In genomic region chr6:164085086-164085485, GRCh38 we compare ENCODE assay signal across 13 cellular contexts.
DNase-seq lines count a peak whose midpoint lies in the region; ATAC-seq and TF ChIP-seq lines count a peak whose summit lies in the region.
"Had no signal": no experiment of that assay in that cellular context is flagged by ENCODE, and none has a peak within 500 bp of the region (broad histone marks: within the 10 kb centered on the region; RNA-seq: fewer than 3 reads in every experiment).

No MANE protein-coding gene starts in this region.

- no peak for TF ChIP-seq POLR2A in stomach (IDR thresholded peaks at IDR 0.05)

- H4K20me1 ChIP-seq in fibroblast of lung (ENCODE audit: control insufficient read depth, extremely low read depth, insufficient read depth, low read length) (no peaks in the 10 kb centered on the region), SK-N-SH (ENCODE audit: insufficient read depth) (no peaks in the 10 kb centered on the region)

- DNase-seq in amygdala (lab: John Stamatoyannopoulos, UW) (peak in 45 of 56 donors; percentile 60 to 94 (median 77)), fibroblast of lung (ENCODE audit: low read depth in 2 of 2) (no peak), stomach (no peak), T-cell (no peak), SK-N-SH (no peak)
- DNase-seq in activated naive CD4-positive, alpha-beta T cell treated with anti-CD3 and anti-CD28 coated beads, Interleukin-2, amount 10 ng/mL, durations not matched to agents 7 days and 5 days = no peak
- DNase-seq in activated naive CD4-positive, alpha-beta T cell treated with anti-CD3 and anti-CD28 coated beads for 36 hours = no peak
- DNase-seq: KBM-7; NCI-H1436; NCI-H524; stimulated activated CD4-positive, alpha-beta T cell treated with anti-CD3 and anti-CD28 coated beads, Interleukin-15, amount 100 ng/mL, for 24 hours had no signal

- no peaks in the 10 kb centered on the region for H3K4me1 ChIP-seq in fibroblast of lung (ENCODE audit: control insufficient read depth, extremely low read depth, insufficient read depth, low read length)
- H3K4me1 ChIP-seq in stomach = no peaks in the 10 kb centered on the region
- no peaks in the 10 kb centered on the region for H3K4me1 ChIP-seq in SK-N-SH (ENCODE audit: control insufficient read depth in 1 of 2, insufficient read depth in 2 of 2, low read depth in 1 of 2, low read length in 1 of 2)

- ATAC-seq in T-cell (replicated peaks in 1 of 4) = no peak

- no peak overlapping the region for H3K9ac ChIP-seq in fibroblast of lung (ENCODE audit: insufficient read depth, low read length)
- H3K9ac ChIP-seq in SK-N-SH = no peak overlapping the region

- H3K4me3 ChIP-seq in fibroblast of lung (replicated peaks in 1 of 4; ENCODE audit: control extremely low read depth in 1 of 4, insufficient read depth in 1 of 4, low read depth in 3 of 4, low read length in 4 of 4) (no peak overlapping the region), stomach (no peak overlapping the region), SK-N-SH (ENCODE audit: low read depth in 2 of 2, low read length in 1 of 2) (no peak overlapping the region)

- CTCF ChIA-PET in T-cell (lab: Charles Lee) = no interaction called here
- CTCF ChIA-PET in activated naive CD4-positive, alpha-beta T cell treated with anti-CD3 and anti-CD28 coated beads, Interleukin-2, amount 10 ng/mL, durations not matched to agents 7 days and 5 days (lab: Charles Lee) = no interaction called here
- CTCF ChIA-PET in SK-N-SH (lab: Yijun Ruan, JAX) = no interaction called here
- CTCF ChIA-PET in activated naive CD4-positive, alpha-beta T cell treated with anti-CD3 and anti-CD28 coated beads for 36 hours (lab: Charles Lee) = interaction anchor here (0.6 kb wide), 1 partner anchor 22 kb away, joined by 3 read pairs; no protein-coding TSS in a partner anchor

- no peaks in the 10 kb centered on the region for H3K9me3 ChIP-seq in fibroblast of lung (ENCODE audit: control insufficient read depth, insufficient read depth, low read depth, low read length)
- H3K9me3 ChIP-seq in stomach = no peaks in the 10 kb centered on the region
- H3K9me3 ChIP-seq in SK-N-SH = no peaks in the 10 kb centered on the region; the same call in 1 of the 2 replicates

- 83 to 93% (median 90%) methylated on average over 16 of the region's 16 CpGs for WGBS in stomach, 5 donors
- 78% methylated on average over 16 of the region's 16 CpGs for WGBS in SK-N-SH (ENCODE audit: low lambda C conversion rate)

- H3K4me2 ChIP-seq in fibroblast of lung (ENCODE audit: extremely low read depth, insufficient read depth, low read length) (peak overlapping the region; percentile 35), SK-N-SH (no peak overlapping the region)

- H2AFZ ChIP-seq in fibroblast of lung (ENCODE audit: low read length) = no peak overlapping the region
- no peak overlapping the region for H2AFZ ChIP-seq in SK-N-SH (ENCODE audit: low read depth)

- no peak for TF ChIP-seq RAD21 in SK-N-SH (IDR thresholded peaks at IDR 0.05; ENCODE audit: low read length)

- no peak overlapping the region for H3K4me3 Mint-ChIP-seq in nephron
- H3K4me3 Mint-ChIP-seq in T-cell = no peak overlapping the region
- H3K4me3 Mint-ChIP-seq in activated naive CD4-positive, alpha-beta T cell treated with anti-CD3 and anti-CD28 coated beads, Interleukin-2, amount 10 ng/mL, durations not matched to agents 7 days and 5 days = no peak overlapping the region
- H3K4me3 Mint-ChIP-seq in activated naive CD4-positive, alpha-beta T cell treated with anti-CD3 and anti-CD28 coated beads for 36 hours = no peak overlapping the region

- H3K9me3 Mint-ChIP-seq in nephron = no peaks in the 10 kb centered on the region
- no peaks in the 10 kb centered on the region for H3K9me3 Mint-ChIP-seq in T-cell
- H3K9me3 Mint-ChIP-seq in activated naive CD4-positive, alpha-beta T cell treated with anti-CD3 and anti-CD28 coated beads, Interleukin-2, amount 10 ng/mL, durations not matched to agents 7 days and 5 days = peaks cover 2% of the 10 kb centered on the region
- H3K9me3 Mint-ChIP-seq in activated naive CD4-positive, alpha-beta T cell treated with anti-CD3 and anti-CD28 coated beads for 36 hours = no peaks in the 10 kb centered on the region
- H3K9me3 Mint-ChIP-seq: activated T-helper 2 cell treated with anti-CD3 and anti-CD28 coated beads, Interferon-gamma antibody, Interleukin-2, Interleukin-4, amounts not matched to agents 10 μg/mL and 5 μg/mL and 100 μg/mL, durations not matched to agents 14 hours and 24 hours and 36 hours had no signal

- H3K36me3 Mint-ChIP-seq in nephron (ENCODE audit: low read depth) (no peaks in the 10 kb centered on the region), T-cell (no peaks in the 10 kb centered on the region)
- H3K36me3 Mint-ChIP-seq in activated naive CD4-positive, alpha-beta T cell treated with anti-CD3 and anti-CD28 coated beads, Interleukin-2, amount 10 ng/mL, durations not matched to agents 7 days and 5 days = no peaks in the 10 kb centered on the region
- no peaks in the 10 kb centered on the region for H3K36me3 Mint-ChIP-seq in activated naive CD4-positive, alpha-beta T cell treated with anti-CD3 and anti-CD28 coated beads for 36 hours (ENCODE audit: low read depth)

- H3F3A ChIP-seq in SK-N-SH (replicated peaks; ENCODE audit: insufficient read depth) = no peaks in the 10 kb centered on the region

- no peaks in the 10 kb centered on the region for H3K27me3 ChIP-seq in fibroblast of lung (ENCODE audit: control insufficient read depth, insufficient read depth, low read length)
- no peaks in the 10 kb centered on the region for H3K27me3 ChIP-seq in stomach
- H3K27me3 ChIP-seq in SK-N-SH (ENCODE audit: insufficient read depth) = no peaks in the 10 kb centered on the region

- no peaks in the 10 kb centered on the region for H3K9me2 ChIP-seq in SK-N-SH

- H3K27ac ChIP-seq in fibroblast of lung (ENCODE audit: insufficient read depth, low read length) (peak overlapping the region; percentile 54), stomach (peak overlapping the region in 4 of 5 donors; percentile 35 to 61 (median 48)), SK-N-SH (ENCODE audit: low read depth in 2 of 2, low read length in 1 of 2) (no peak overlapping the region)

- H3K4me1 Mint-ChIP-seq in nephron (peaks cover 24% of the 10 kb centered on the region), T-cell (peaks cover 0 to 2% (median 2%) of the 10 kb centered on the region in 3 donors)
- H3K4me1 Mint-ChIP-seq in activated naive CD4-positive, alpha-beta T cell treated with anti-CD3 and anti-CD28 coated beads, Interleukin-2, amount 10 ng/mL, durations not matched to agents 7 days and 5 days = peaks cover 6% of the 10 kb centered on the region
- no peaks in the 10 kb centered on the region for H3K4me1 Mint-ChIP-seq in activated naive CD4-positive, alpha-beta T cell treated with anti-CD3 and anti-CD28 coated beads for 36 hours (ENCODE audit: low read depth)

- no peaks in the 10 kb centered on the region for H3K36me3 ChIP-seq in fibroblast of lung (ENCODE audit: control insufficient read depth, insufficient read depth, low read length)
- H3K36me3 ChIP-seq in stomach = no peaks in the 10 kb centered on the region
- H3K36me3 ChIP-seq in SK-N-SH (replicated peaks in 1 of 2; ENCODE audit: control insufficient read depth in 1 of 2, insufficient read depth in 2 of 2, low read length in 1 of 2) = no peaks in the 10 kb centered on the region

- POLR2A ChIA-PET in T-cell (lab: Charles Lee) (no interaction called here), SK-N-SH (lab: Yijun Ruan, JAX) (no interaction called here)

- H3K79me2 ChIP-seq in fibroblast of lung (ENCODE audit: control insufficient read depth, insufficient read depth, low read length) (no peaks in the 10 kb centered on the region), SK-N-SH (ENCODE audit: insufficient read depth) (no peaks in the 10 kb centered on the region)

- no peak for TF ChIP-seq CTCF in fibroblast of lung (conservative IDR thresholded peaks at IDR 0.05 in 1 of 2, IDR thresholded peaks at IDR 0.05 in 1 of 2; ENCODE audit: low read depth in 1 of 2, low read length in 2 of 2)
- TF ChIP-seq CTCF in nephron (IDR thresholded peaks at IDR 0.05; ENCODE audit: unreplicated experiment in 3 of 3) = no peak
- no peak for TF ChIP-seq CTCF in stomach (IDR thresholded peaks at IDR 0.05)
- no peak for TF ChIP-seq CTCF in SK-N-SH (IDR thresholded peaks at IDR 0.05)

- peaks cover 17% of the 10 kb centered on the region for H3K27me3 Mint-ChIP-seq in nephron (ENCODE audit: low read depth)
- peaks cover 0 to 10% of the 10 kb centered on the region in 2 donors for H3K27me3 Mint-ChIP-seq in T-cell
- H3K27me3 Mint-ChIP-seq in activated naive CD4-positive, alpha-beta T cell treated with anti-CD3 and anti-CD28 coated beads, Interleukin-2, amount 10 ng/mL, durations not matched to agents 7 days and 5 days = no peaks in the 10 kb centered on the region
- H3K27me3 Mint-ChIP-seq in activated naive CD4-positive, alpha-beta T cell treated with anti-CD3 and anti-CD28 coated beads for 36 hours (ENCODE audit: low read depth) = peaks cover 12% of the 10 kb centered on the region

- TF ChIP-seq EP300 in stomach (IDR thresholded peaks at IDR 0.05) = no peak
- no peak for TF ChIP-seq EP300 in SK-N-SH (IDR thresholded peaks at IDR 0.05; ENCODE audit: borderline replicate concordance in 1 of 2, low read depth in 1 of 2, low read length in 1 of 2)

- H3K27ac Mint-ChIP-seq in nephron (peak overlapping the region; percentile 79 to 95 (median 91)), T-cell (no peak overlapping the region)
- H3K27ac Mint-ChIP-seq in activated naive CD4-positive, alpha-beta T cell treated with anti-CD3 and anti-CD28 coated beads, Interleukin-2, amount 10 ng/mL, durations not matched to agents 7 days and 5 days = no peak overlapping the region
- no peak overlapping the region for H3K27ac Mint-ChIP-seq in activated naive CD4-positive, alpha-beta T cell treated with anti-CD3 and anti-CD28 coated beads for 36 hours
- H3K27ac Mint-ChIP-seq: activated T-helper 2 cell treated with anti-CD3 and anti-CD28 coated beads, Interferon-gamma antibody, Interleukin-2, Interleukin-4, amounts not matched to agents 10 μg/mL and 5 μg/mL and 100 μg/mL, durations not matched to agents 14 hours and 24 hours and 36 hours had no signal

- intact Hi-C loops in stomach (cut with DNase I; ENCODE audit: low total_unique reads) = no loop called here
- intact Hi-C loops in activated naive CD4-positive, alpha-beta T cell treated with anti-CD3 and anti-CD28 coated beads for 36 hours (cut with micrococcal nuclease) = no loop called here

TF ChIP-seq in SK-N-SH, 30 proteins besides CTCF, POLR2A, EP300 and RAD21:
- no peak for TF ChIP-seq MXI1 (IDR thresholded peaks at IDR 0.05; ENCODE audit: low read depth, low read length)
- TF ChIP-seq MAX (IDR thresholded peaks at IDR 0.05; ENCODE audit: low read depth) = no peak
- no peak for TF ChIP-seq ELF1 (IDR thresholded peaks at IDR 0.05)
- no peak for TF ChIP-seq TEAD4 (IDR thresholded peaks at IDR 0.05; ENCODE audit: borderline replicate concordance, insufficient read depth)
- no peak for TF ChIP-seq TAF1 (IDR thresholded peaks at IDR 0.05; ENCODE audit: borderline replicate concordance, low read depth, low read length)
- TF ChIP-seq CHD2 (IDR thresholded peaks at IDR 0.05; ENCODE audit: low read length, partially characterized antibody) = no peak

Comparison
In these comparisons a context has a peak if more than half of its experiments do, and no peak if none do; other contexts are left out.
1. DNase-seq: peak in amygdala (45 of 56); none in fibroblast of lung (0 of 2), stomach (single experiment), T-cell (0 of 34), activated naive CD4-positive, alpha-beta T cell treated with anti-CD3 and anti-CD28 coated beads, Interleukin-2, amount 10 ng/mL, durations not matched to agents 7 days and 5 days (single experiment), SK-N-SH (single experiment) and activated naive CD4-positive, alpha-beta T cell treated with anti-CD3 and anti-CD28 coated beads for 36 hours (single experiment).
2. H3K27ac ChIP-seq: peak in fibroblast of lung (single experiment) and stomach (4 of 5); none in SK-N-SH (0 of 2).
3. H3K27ac Mint-ChIP-seq: peak in nephron (3 of 3); none in T-cell (0 of 2), activated naive CD4-positive, alpha-beta T cell treated with anti-CD3 and anti-CD28 coated beads, Interleukin-2, amount 10 ng/mL, durations not matched to agents 7 days and 5 days (single experiment) and activated naive CD4-positive, alpha-beta T cell treated with anti-CD3 and anti-CD28 coated beads for 36 hours (single experiment).